Comparison of ENCODE assay signal across 17 cellular contexts in genomic region chr16:799948-800833, GRCh38. TPM values are rescaled to one million over a fixed set of nuclear protein-coding genes. Genes with fewer than 3 reads are reported as not detected.
DNase-seq lines count a peak whose midpoint lies in the region; FAIRE-seq and TF ChIP-seq lines count a peak whose summit lies in the region.
"Had no signal": no experiment of that assay in that cellular context is flagged by ENCODE, and none has a peak within 500 bp of the region (broad histone marks: within the 10 kb centered on the region; RNA-seq: fewer than 3 reads in every experiment).

Gene GNG13 (minus strand): TSS chr16:800734. CDS start chr16:799077, 1,657 bp downstream.

- H3K4me1 Mint-ChIP-seq in mesothelial cell of epicardium = no peaks in the 10 kb centered on the region

- peak within 1 kb of the TSS; percentile 54 for H2BK120ac ChIP-seq in neuronal stem cell (ENCODE audit: low read depth, low read length)

- CTCF ChIA-PET in endothelial cell of umbilical vein (lab: Charles Lee) (no interaction called here), HEK293T (lab: Yijun Ruan, JAX) (no interaction called here)

- POLR2A ChIA-PET in endothelial cell of umbilical vein (lab: Charles Lee) = interaction anchor here (0.6 kb wide), 1 partner anchor 12 kb away, joined by 4 read pairs; the partner anchor contains the start of genes CHTF18 and RPUSD1
- POLR2A ChIA-PET in HEK293T (lab: Yijun Ruan, JAX) = interaction anchor here (3.8 kb wide), 1 partner anchor 12 kb away, joined by 31 read pairs; the partner anchor contains the start of genes CHTF18 and RPUSD1

- intact Hi-C loops in endothelial cell of umbilical vein (cut with micrococcal nuclease) = no loop called here
- intact Hi-C loops in cardiac septum (cut with DNase I) = no loop called here

- H3K9me1 ChIP-seq in endothelial cell of umbilical vein (replicated peaks; ENCODE audit: control insufficient read depth, extremely low read depth, insufficient read depth, low read length) = no peaks in the 10 kb centered on the region

- peak within 1 kb of the TSS; percentile 92 for H2AK5ac ChIP-seq in neuronal stem cell (ENCODE audit: low read depth, low read length)

- no peak within 1 kb of the TSS for H4K91ac ChIP-seq in neuronal stem cell (ENCODE audit: low read depth, low read length, poor library complexity)

- no CpG with 5 or more reads among the region's 57 CpGs for WGBS in neuronal stem cell (ENCODE audit: extremely low coverage in 2 of 2, insufficient read length in 2 of 2, insufficient replicate concordance in 1 of 2), 2 donors

- FAIRE-seq in endothelial cell of umbilical vein (lab: Jason Lieb, UNC) = no peak
- FAIRE-seq: small intestine had no signal

- no peaks in the 10 kb centered on the region for H3K4me1 ChIP-seq in endothelial cell of umbilical vein (ENCODE audit: control insufficient read depth, extremely low read depth, insufficient read depth, low read length)
- peaks cover 13 to 15% of the 10 kb centered on the region in 2 donors for H3K4me1 ChIP-seq in neuronal stem cell (ENCODE audit: control insufficient read depth in 2 of 2, insufficient read depth in 1 of 2, low read depth in 1 of 2, low read length in 2 of 2)
- H3K4me1 ChIP-seq: colonic mucosa had no signal

- H2AFZ ChIP-seq in endothelial cell of umbilical vein (ENCODE audit: low read depth, low read length) (no peak within 1 kb of the TSS), neuronal stem cell (ENCODE audit: low read length) (peak within 1 kb of the TSS; percentile 22)

- H3K27ac Mint-ChIP-seq in mesothelial cell of epicardium = no peak within 1 kb of the TSS
- H3K27ac Mint-ChIP-seq: HFFc6 had no signal

- H3K27ac ChIP-seq in endothelial cell of umbilical vein (ENCODE audit: insufficient read depth, low read depth, low read length) (no peak within 1 kb of the TSS), neuronal stem cell (replicated peaks; ENCODE audit: low read length) (no peak within 1 kb of the TSS)
- H3K27ac ChIP-seq: colonic mucosa, esophagus muscularis mucosa, heart right ventricle had no signal

- no peak within 1 kb of the TSS for H3K4me3 Mint-ChIP-seq in mesothelial cell of epicardium
- H3K4me3 Mint-ChIP-seq: HFFc6 had no signal

- H4K8ac ChIP-seq in neuronal stem cell (ENCODE audit: low read depth, low read length) = no peak within 1 kb of the TSS

- H3K9me3 ChIP-seq in endothelial cell of umbilical vein (replicated peaks; ENCODE audit: control insufficient read depth, insufficient read depth, low read length) = no peaks in the 10 kb centered on the region
- H3K9me3 ChIP-seq in neuronal stem cell (replicated peaks in 1 of 2; ENCODE audit: control insufficient read depth in 2 of 2, insufficient read depth in 1 of 2, low read depth in 1 of 2, low read length in 2 of 2) = peaks cover 0 to 2% of the 10 kb centered on the region in 2 donors
- H3K9me3 ChIP-seq: colonic mucosa, esophagus muscularis mucosa, heart right ventricle had no signal

- peak within 1 kb of the TSS; percentile 89 for H3K14ac ChIP-seq in neuronal stem cell (ENCODE audit: low read length)

- no peak for TF ChIP-seq CTCF in endothelial cell of umbilical vein (IDR thresholded peaks at IDR 0.05; ENCODE audit: extremely low read depth in 1 of 2, insufficient read depth in 1 of 2, low read depth in 1 of 2, low read length in 2 of 2)
- TF ChIP-seq CTCF in mesothelial cell of epicardium (IDR thresholded peaks at IDR 0.05; ENCODE audit: unreplicated experiment) = no peak

- no peak within 1 kb of the TSS for H3K4ac ChIP-seq in neuronal stem cell (ENCODE audit: low read length)

- peak within 1 kb of the TSS; percentile 95 for H3K23ac ChIP-seq in neuronal stem cell (ENCODE audit: low read depth, low read length, poor library complexity)

- no peaks in the 10 kb centered on the region for H4K20me1 ChIP-seq in endothelial cell of umbilical vein (replicated peaks; ENCODE audit: control insufficient read depth, extremely low read depth, insufficient read depth, low read length)

- no peaks in the 10 kb centered on the region for H3K9me3 Mint-ChIP-seq in mesothelial cell of epicardium
- H3K9me3 Mint-ChIP-seq: HFFc6 had no signal

- no peaks in the 10 kb centered on the region for H3K79me2 ChIP-seq in endothelial cell of umbilical vein (ENCODE audit: control insufficient read depth, insufficient read depth, low read length)

- H2BK12ac ChIP-seq in neuronal stem cell (ENCODE audit: low read length) = peak within 1 kb of the TSS; percentile 73

- H3K36me3 Mint-ChIP-seq in mesothelial cell of epicardium = peaks cover 12% of the 10 kb centered on the region

- H3K4me3 ChIP-seq in endothelial cell of umbilical vein (replicated peaks in 1 of 3; ENCODE audit: insufficient read depth in 1 of 3, low read depth in 1 of 3, low read length in 3 of 3) (no peak within 1 kb of the TSS), neuronal stem cell (ENCODE audit: low read length in 2 of 2) (peak within 1 kb of the TSS in 1 of 2 donors; percentile 7)
- H3K4me3 ChIP-seq: colonic mucosa, esophagus muscularis mucosa, heart right ventricle, lung had no signal

- dilution Hi-C loops in endothelial cell of umbilical vein (cut with MboI; ENCODE audit: extremely low pct_ligation_motif_present, low sequenced_read_pairs) = no loop called here

- peaks cover 2% of the 10 kb centered on the region for H3K79me1 ChIP-seq in neuronal stem cell (ENCODE audit: low read depth, low read length)

- TF ChIP-seq POLR2A in endothelial cell of umbilical vein (IDR thresholded peaks at IDR 0.05; ENCODE audit: low read depth, low read length) = no peak

- H3K27me3 Mint-ChIP-seq in mesothelial cell of epicardium (ENCODE audit: low read depth) = peaks cover 71% of the 10 kb centered on the region

- no TSS peak for BruUV-seq in endothelial cell of umbilical vein (replicated peaks; lab: Mats Ljungman, UMichigan)

- peak within 1 kb of the TSS; percentile 78 for H2BK15ac ChIP-seq in neuronal stem cell (ENCODE audit: low read length)

- H3K4me2 ChIP-seq in endothelial cell of umbilical vein (ENCODE audit: insufficient read depth, low read length) (no peak within 1 kb of the TSS), neuronal stem cell (ENCODE audit: insufficient read depth, low read length, poor library complexity, severe bottlenecking) (peak within 1 kb of the TSS; percentile 80)

- peak within 1 kb of the TSS; percentile 97 for H3K18ac ChIP-seq in neuronal stem cell (ENCODE audit: low read length)

- H3K9ac ChIP-seq in endothelial cell of umbilical vein (replicated peaks; ENCODE audit: extremely low read depth, insufficient read depth, low read length) = no peak within 1 kb of the TSS
- peak within 1 kb of the TSS; percentile 90 for H3K9ac ChIP-seq in neuronal stem cell (ENCODE audit: low read depth, low read length, poor library complexity)

- H3K36me3 ChIP-seq in endothelial cell of umbilical vein (ENCODE audit: control insufficient read depth in 2 of 2, extremely low read depth in 1 of 2, insufficient read depth in 2 of 2, low read length in 2 of 2) (no peaks in the 10 kb centered on the region), neuronal stem cell (replicated peaks in 1 of 2; ENCODE audit: control insufficient read depth in 2 of 2, insufficient read depth in 2 of 2, low read length in 2 of 2) (peaks cover 14 to 23% of the 10 kb centered on the region in 2 donors)
- H3K36me3 ChIP-seq: colonic mucosa, esophagus muscularis mucosa had no signal

- peak within 1 kb of the TSS; percentile 39 for H2BK5ac ChIP-seq in neuronal stem cell (ENCODE audit: low read length)

- peak; percentile 24 for DNase-seq in NCI-H345 (lab: John Stamatoyannopoulos, UW)
- no peak for DNase-seq in NCI-H345 treated with DMSO at 0.1 percent for 48 hours (lab: John Stamatoyannopoulos, UW; ENCODE audit: unreplicated experiment)
- peak; percentile 35 for DNase-seq in NCI-H146 treated with DMSO at 0.1 percent for 48 hours (lab: John Stamatoyannopoulos, UW; ENCODE audit: unreplicated experiment)
- DNase-seq in endothelial cell of umbilical vein (ENCODE audit: low read depth, low spot score) = no peak
- peak; percentile 37 for DNase-seq in neuronal stem cell (ENCODE audit: low spot score)
- no peak for DNase-seq in mesothelial cell of epicardium (ENCODE audit: low spot score in 2 of 2, unreplicated experiment in 2 of 2)
- no peak for DNase-seq in HEK293T (ENCODE audit: extremely low spot score)
- DNase-seq in cardiac septum (ENCODE audit: low spot score) = no peak
- DNase-seq: colonic mucosa, heart right ventricle, HFFc6, small intestine, T-helper 9 cell had no signal

- peaks cover 11 to 18% of the 10 kb centered on the region in 2 experiments for H3K27me3 ChIP-seq in endothelial cell of umbilical vein (ENCODE audit: control insufficient read depth in 2 of 2, insufficient read depth in 2 of 2, low read length in 2 of 2)
- peaks cover 0 to 40% (median 13%) of the 10 kb centered on the region in 3 experiments for H3K27me3 ChIP-seq in neuronal stem cell (ENCODE audit: control insufficient read depth in 3 of 3, insufficient read depth in 3 of 3, low read depth in 1 of 3, low read length in 3 of 3)

TF ChIP-seq in endothelial cell of umbilical vein, 7 proteins besides CTCF, POLR2A, EP300 and RAD21 (continues in another document):
- TF ChIP-seq GATA2 (IDR thresholded peaks at IDR 0.05; ENCODE audit: insufficient read depth, insufficient read length, low read depth, low read length) (no peak), EZH2 (IDR thresholded peaks at IDR 0.05; ENCODE audit: borderline replicate concordance, low read depth, low read length, severe bottlenecking) (peak; percentile 57), POLR2AphosphoS5 (IDR thresholded peaks at IDR 0.05; ENCODE audit: insufficient read depth, low read depth, low read length) (peak; percentile 27), MYC (IDR thresholded peaks at IDR 0.05; ENCODE audit: low read depth, low read length) (no peak)

TF ChIP-seq in HEK293T, 16 proteins besides CTCF, POLR2A, EP300 and RAD21 (continues in another document):
- no peak for TF ChIP-seq HDGF (IDR thresholded peaks at IDR 0.05; ENCODE audit: borderline replicate concordance)
- TF ChIP-seq LEF1 (IDR thresholded peaks at IDR 0.05; ENCODE audit: borderline replicate concordance) = no peak

RNA-seq across cellular contexts. Expression of gene GNG13, which starts in this region (rescaled TPM):
- total RNA-seq in endothelial cell of umbilical vein = not detected in 2 replicates
- not detected in 2 replicates for polyA plus RNA-seq in endothelial cell of umbilical vein
- polyA plus RNA-seq in endothelial cell of umbilical vein (2011; cell fraction: cytosol; rRNA removed) = not detected in 2 replicates
- polyA plus RNA-seq in endothelial cell of umbilical vein (2011; cell fraction: nucleus; rRNA removed) = not detected in 2 replicates
- polyA plus RNA-seq in endothelial cell of umbilical vein (2012) = not detected in 2 replicates
- polyA minus RNA-seq in endothelial cell of umbilical vein = not detected in 2 replicates
- not detected for polyA minus RNA-seq in endothelial cell of umbilical vein (2011; cell fraction: cytosol; rRNA and poly(A)+ RNA removed)
- polyA minus RNA-seq in endothelial cell of umbilical vein (2011; cell fraction: nucleus; rRNA and poly(A)+ RNA removed) = not detected in 2 replicates
- polyA plus RNA-seq in neuronal stem cell (2013, experiment 1 of 2) = 0.52 TPM
- 0.51 TPM for polyA plus RNA-seq in neuronal stem cell (2013, experiment 2 of 2)
- total RNA-seq in mesothelial cell of epicardium = not detected in 3 replicates
- not detected for total RNA-seq in cardiac septum
- total RNA-seq: esophagus muscularis mucosa, heart right ventricle, HFFc6, lung, subcutaneous adipose tissue had no signal
- polyA plus RNA-seq: AG04450, heart right ventricle, lung had no signal

Comparison
In these comparisons a context has a peak if more than half of its experiments do, and no peak if none do; other contexts are left out.
1. DNase-seq: peak in NCI-H345 (single experiment), NCI-H146 treated with DMSO at 0.1 percent for 48 hours (single experiment) and neuronal stem cell (single experiment); none in NCI-H345 treated with DMSO at 0.1 percent for 48 hours (single experiment), endothelial cell of umbilical vein (single experiment), mesothelial cell of epicardium (0 of 2), HEK293T (single experiment) and cardiac septum (single experiment).